In the genomic region with DNA sequence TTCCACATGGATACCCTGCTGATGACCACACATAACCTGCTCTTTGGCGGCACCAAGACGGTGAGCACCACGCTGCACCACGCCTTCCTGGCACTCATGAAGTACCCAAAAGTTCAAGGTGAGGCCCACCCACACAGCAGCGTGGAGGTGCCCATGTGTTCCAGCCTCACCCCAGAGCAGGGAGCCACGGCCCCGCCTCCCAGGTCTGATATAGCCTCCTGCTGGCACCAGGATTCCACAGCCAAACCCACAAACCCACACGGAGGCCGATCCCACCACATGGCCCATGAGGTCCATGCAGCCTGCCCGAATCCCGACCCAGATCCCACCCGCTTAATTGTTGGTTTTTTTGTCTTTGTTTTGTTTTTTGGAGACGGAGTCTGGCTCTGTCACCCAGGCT, we compare ENCODE assay signal across 12 cellular contexts. TPM values are rescaled to one million over a fixed set of nuclear protein-coding genes. Genes with fewer than 3 reads are reported as not detected.
"Had no signal": no experiment of that assay in that cellular context is flagged by ENCODE, and none has a peak within 500 bp of the region (broad histone marks: within the 10 kb centered on the region; RNA-seq: fewer than 3 reads in every experiment).

No MANE protein-coding gene starts in this region.

RNA-seq across cellular contexts. Expression of gene CYP2F1, which starts 8.6 kb away (rescaled TPM):
- total RNA-seq: activated CD8-positive, alpha-beta memory T cell treated with anti-CD3 and anti-CD28 coated beads for 36 hours; activated CD8-positive, alpha-beta T cell treated with anti-CD3 and anti-CD28 coated beads for 36 hours; activated naive CD8-positive, alpha-beta T cell treated with anti-CD3 and anti-CD28 coated beads, Interleukin-2, amount 10 ng/mL, durations not matched to agents 7 days and 5 days; activated T-cell treated with anti-CD3 and anti-CD28 coated beads, Interleukin-2, amount 50 U/mL, for 72 hours; ascending aorta; cardiac muscle cell; LHCN-M2; NCI-H460; RPMI7951; SJCRH30 had no signal
- polyA plus RNA-seq: adipose tissue, cardiac muscle cell had no signal

RNA-seq across cellular contexts. Expression of gene CYP2A13, which starts 34.6 kb away (rescaled TPM):
- total RNA-seq: activated CD8-positive, alpha-beta memory T cell treated with anti-CD3 and anti-CD28 coated beads for 36 hours; activated CD8-positive, alpha-beta T cell treated with anti-CD3 and anti-CD28 coated beads for 36 hours; activated naive CD8-positive, alpha-beta T cell treated with anti-CD3 and anti-CD28 coated beads, Interleukin-2, amount 10 ng/mL, durations not matched to agents 7 days and 5 days; activated T-cell treated with anti-CD3 and anti-CD28 coated beads, Interleukin-2, amount 50 U/mL, for 72 hours; activated T-helper 17 cell treated with anti-CD3 and anti-CD28 coated beads, Interleukin-2, amount 50 U/mL, for 72 hours; ascending aorta; cardiac muscle cell; LHCN-M2; NCI-H460; RPMI7951; SJCRH30 had no signal
- polyA plus RNA-seq: adipose tissue, cardiac muscle cell had no signal
